In genomic region chr20:50799890-50800550, GRCh38 we compare ENCODE assay signal across 13 cellular contexts. TPM values are rescaled to one million over a fixed set of nuclear protein-coding genes. Genes with fewer than 3 reads are reported as not detected.
DNase-seq lines count a peak whose midpoint lies in the region; ATAC-seq and TF ChIP-seq lines count a peak whose summit lies in the region.
"Had no signal": no experiment of that assay in that cellular context is flagged by ENCODE, and none has a peak within 500 bp of the region (broad histone marks: within the 10 kb centered on the region; RNA-seq: fewer than 3 reads in every experiment).

No MANE protein-coding gene starts in this region.

- H3K4me3 Mint-ChIP-seq in activated naive CD8-positive, alpha-beta T cell treated with anti-CD3 and anti-CD28 coated beads, Interleukin-2, amount 10 ng/mL, durations not matched to agents 7 days and 5 days, result no peak overlapping the region

- ATAC-seq in HG02870 (IDR thresholded peaks at IDR 0.05; ENCODE audit: unreplicated experiment), result peak; percentile 49
- ATAC-seq in activated naive CD8-positive, alpha-beta T cell treated with anti-CD3 and anti-CD28 coated beads, Interleukin-2, amount 10 ng/mL, durations not matched to agents 7 days and 5 days (ENCODE audit: low read depth), result no peak
- ATAC-seq: sciatic nerve had no signal

- H3K27ac Mint-ChIP-seq in activated naive CD8-positive, alpha-beta T cell treated with anti-CD3 and anti-CD28 coated beads, Interleukin-2, amount 10 ng/mL, durations not matched to agents 7 days and 5 days, result peak overlapping the region; percentile 56

- no peak for DNase-seq in GM12864 (ENCODE audit: low read depth)
- DNase-seq in GM19238 (ENCODE audit: insufficient read length, low spot score), result peak; percentile 53
- no peak for DNase-seq in activated naive CD8-positive, alpha-beta T cell treated with anti-CD3 and anti-CD28 coated beads, Interleukin-2, amount 10 ng/mL, durations not matched to agents 7 days and 5 days
- no peak for DNase-seq in GM19240 (ENCODE audit: insufficient read length, low spot score)
- no peak for DNase-seq in activated CD4-positive, alpha-beta T cell treated with anti-CD3 and anti-CD28 coated beads for 48 hours
- no peak for DNase-seq in cardiac septum (ENCODE audit: low spot score)
- no peak for DNase-seq in H4 (ENCODE audit: low spot score)
- DNase-seq: Caco-2, head of caudate nucleus, mammary epithelial cell, NCI-H1694 had no signal

- intact Hi-C loops in cardiac septum (cut with DNase I), result no loop called here

- peaks cover 29% of the 10 kb centered on the region for H3K4me1 Mint-ChIP-seq in activated naive CD8-positive, alpha-beta T cell treated with anti-CD3 and anti-CD28 coated beads, Interleukin-2, amount 10 ng/mL, durations not matched to agents 7 days and 5 days

- no peak for TF ChIP-seq CTCF in GM12864 (IDR thresholded peaks at IDR 0.05; ENCODE audit: low read depth, low read length, missing control alignments)

- no peaks in the 10 kb centered on the region for H3K9me3 Mint-ChIP-seq in activated naive CD8-positive, alpha-beta T cell treated with anti-CD3 and anti-CD28 coated beads, Interleukin-2, amount 10 ng/mL, durations not matched to agents 7 days and 5 days

- H3K4me3 ChIP-seq in GM12864 (ENCODE audit: low read depth, low read length), result peak overlapping the region; percentile 28

- peaks cover 4% of the 10 kb centered on the region for H3K36me3 Mint-ChIP-seq in activated naive CD8-positive, alpha-beta T cell treated with anti-CD3 and anti-CD28 coated beads, Interleukin-2, amount 10 ng/mL, durations not matched to agents 7 days and 5 days

- POLR2A ChIA-PET in activated naive CD8-positive, alpha-beta T cell treated with anti-CD3 and anti-CD28 coated beads, Interleukin-2, amount 10 ng/mL, durations not matched to agents 7 days and 5 days (lab: Charles Lee), result interaction anchor here (0.6 to 0.7 kb wide), 2 partner anchors 18 to 34 kb away, joined by 3 read pairs; no protein-coding TSS in a partner anchor

- no peaks in the 10 kb centered on the region for H3K27me3 Mint-ChIP-seq in activated naive CD8-positive, alpha-beta T cell treated with anti-CD3 and anti-CD28 coated beads, Interleukin-2, amount 10 ng/mL, durations not matched to agents 7 days and 5 days

RNA-seq across cellular contexts. Expression of gene BCAS4, which starts 5.2 kb away (rescaled TPM):
- total RNA-seq in activated naive CD8-positive, alpha-beta T cell treated with anti-CD3 and anti-CD28 coated beads, Interleukin-2, amount 10 ng/mL, durations not matched to agents 7 days and 5 days, result 10 to 100 TPM; 35.0 to 35.2 TPM
- total RNA-seq in cardiac septum, result 3.0 TPM
- 7.5 and 11.1 TPM in 2 replicates for total RNA-seq in H4 (2014; rRNA removed; shearing (Covaris generic))
